ENCODE assay signal across 3 cellular contexts in genomic region chr11:23012930-23013329, GRCh38.
"Had no signal": no experiment of that assay in that cellular context is flagged by ENCODE, and none has a peak within 500 bp of the region (broad histone marks: within the 10 kb centered on the region; RNA-seq: fewer than 3 reads in every experiment).

No MANE protein-coding gene starts in this region.

- DNase-seq: GDM1, GF-D8 had no signal

- H3K4me3 ChIP-seq: GM12878 had no signal

- ATAC-seq: GM12878 had no signal
